In genomic region chr11:33696931-33697638, GRCh38 we compare ENCODE assay signal across 1 cellular context.
TF ChIP-seq lines count a peak whose summit lies in the region.

No MANE protein-coding gene starts in this region.

TF ChIP-seq in HEK293, 187 proteins besides CTCF, POLR2A, EP300 and RAD21:
- TF ChIP-seq ZBTB48 (tag by site-specific recombination; IDR thresholded peaks at IDR 0.05) = peak; percentile 19; the same call in 1 of the 2 replicates
- TF ChIP-seq ZNF660 (tag by site-specific recombination; IDR thresholded peaks at IDR 0.05) = 0 out of 2 replicates have a peak, but pooled peaks have one; percentile 20
- peak; percentile 38; the same call in 1 of the 2 replicates for TF ChIP-seq ZNF423 (tag by site-specific recombination; IDR thresholded peaks at IDR 0.05)
- peak; percentile 43; the same call in 1 of the 2 replicates for TF ChIP-seq ZBTB8A (tag by site-specific recombination; IDR thresholded peaks at IDR 0.05)
- TF ChIP-seq ZNF600 (tag by site-specific recombination; IDR thresholded peaks at IDR 0.05) = 0 out of 2 replicates have a peak, but pooled peaks have one; percentile 12
- no peak for TF ChIP-seq ZNF449 (tag by site-specific recombination; IDR thresholded peaks at IDR 0.05)
- peak; percentile 76 for TF ChIP-seq ZIC2 (tag by site-specific recombination; IDR thresholded peaks at IDR 0.05)
- no peak for TF ChIP-seq ZNF529 (tag by site-specific recombination; IDR thresholded peaks at IDR 0.05; ENCODE audit: insufficient replicate concordance)
- peak; percentile 35 for TF ChIP-seq ZNF341 (tag by site-specific recombination; IDR thresholded peaks at IDR 0.05; ENCODE audit: low read depth)
- TF ChIP-seq ZNF362 (tag by site-specific recombination; IDR thresholded peaks at IDR 0.05) = no peak
- 0 out of 2 replicates have a peak, but pooled peaks have one; percentile 23 for TF ChIP-seq PATZ1 (tag by site-specific recombination; IDR thresholded peaks at IDR 0.05)
- 0 out of 2 replicates have a peak, but pooled peaks have one; percentile 34 for TF ChIP-seq ZNF121 (tag by site-specific recombination; IDR thresholded peaks at IDR 0.05)
- 0 out of 2 replicates have a peak, but pooled peaks have one; percentile 29 for TF ChIP-seq OSR2 (tag by site-specific recombination; IDR thresholded peaks at IDR 0.05)
TF ChIP-seq in HEK293: peak in this region for 10.
